Comparison of ENCODE assay signal across 9 cellular contexts in genomic region chr1:36305915-36306209, GRCh38. TPM values are rescaled to one million over a fixed set of nuclear protein-coding genes. Genes with fewer than 3 reads are reported as not detected.
DNase-seq lines count a peak whose midpoint lies in the region; ATAC-seq and TF ChIP-seq lines count a peak whose summit lies in the region.
"Had no signal": no experiment of that assay in that cellular context is flagged by ENCODE, and none has a peak within 500 bp of the region (broad histone marks: within the 10 kb centered on the region; RNA-seq: fewer than 3 reads in every experiment).

No MANE protein-coding gene starts in this region.

- H3K9me3 ChIP-seq in RWPE2 (ENCODE audit: severe bottlenecking) (no peaks in the 10 kb centered on the region), esophagus muscularis mucosa (no peaks in the 10 kb centered on the region)

- intact Hi-C loops in esophagus muscularis mucosa (cut with DNase I) = no loop called here
- intact Hi-C loops in posterior vena cava (cut with DNase I) = loop anchor here in 1 of 2 donors (5.0 kb wide), 1 partner anchor 61 kb away; no protein-coding TSS in a partner anchor

- DNase-seq in GM12864 (ENCODE audit: low read depth) (no peak), RWPE2 (ENCODE audit: low spot score) (no peak), esophagus muscularis mucosa (ENCODE audit: extremely low spot score) (no peak), renal cortical epithelial cell (ENCODE audit: low read depth) (peak; percentile 64), SKM-1 treated with dmso at 0.1 percent for 144 hours (lab: John Stamatoyannopoulos, UW; ENCODE audit: unreplicated experiment) (no peak), SHP77 treated with DMSO at 0.1 percent for 48 hours (lab: John Stamatoyannopoulos, UW) (no peak), posterior vena cava (ENCODE audit: low spot score) (no peak)
- no peak for DNase-seq in stimulated activated CD4-positive, alpha-beta T cell treated with anti-CD3 and anti-CD28 coated beads, Interleukin-4, amount 100 ng/mL, for 1 hour
- DNase-seq: hippocampal formation had no signal

- 61% methylated on average over 4 of the region's 7 CpGs for WGBS in esophagus muscularis mucosa

- peak overlapping the region; percentile 66 for H3K4me3 ChIP-seq in GM12864 (ENCODE audit: low read depth, low read length)
- peak overlapping the region; percentile 58 for H3K4me3 ChIP-seq in RWPE2 (ENCODE audit: severe bottlenecking)
- peak overlapping the region; percentile 63 to 86 (median 69) for H3K4me3 ChIP-seq in esophagus muscularis mucosa

- ATAC-seq in RWPE2 (ENCODE audit: low read depth) = peak; percentile 14

- peak overlapping the region; percentile 87 for H3K27ac ChIP-seq in RWPE2 (ENCODE audit: poor library complexity, severe bottlenecking)
- H3K27ac ChIP-seq in esophagus muscularis mucosa (replicated peaks in 1 of 4) = peak overlapping the region; percentile 65 to 85 (median 78)

- TF ChIP-seq EP300 in esophagus muscularis mucosa (IDR thresholded peaks at IDR 0.05) = no peak

- H3K4me1 ChIP-seq in RWPE2 (ENCODE audit: insufficient read depth, poor library complexity, severe bottlenecking) = peaks cover 10% of the 10 kb centered on the region
- peaks cover 14 to 28% (median 21%) of the 10 kb centered on the region in 4 donors for H3K4me1 ChIP-seq in esophagus muscularis mucosa

- no peaks in the 10 kb centered on the region for H3K27me3 ChIP-seq in RWPE2 (ENCODE audit: insufficient read depth, poor library complexity, severe bottlenecking)
- no peaks in the 10 kb centered on the region for H3K27me3 ChIP-seq in esophagus muscularis mucosa

- TF ChIP-seq CTCF in GM12864 (IDR thresholded peaks at IDR 0.05; ENCODE audit: low read depth, low read length, missing control alignments) (no peak), RWPE2 (IDR thresholded peaks at IDR 0.05; ENCODE audit: poor library complexity, severe bottlenecking) (no peak), esophagus muscularis mucosa (IDR thresholded peaks at IDR 0.05) (no peak)

- peaks cover 63% of the 10 kb centered on the region for H3K36me3 ChIP-seq in RWPE2 (ENCODE audit: low read depth)
- H3K36me3 ChIP-seq in esophagus muscularis mucosa = peaks cover 33 to 40% (median 38%) of the 10 kb centered on the region in 4 donors

- TF ChIP-seq POLR2A in esophagus muscularis mucosa (IDR thresholded peaks at IDR 0.05; ENCODE audit: low read depth) = no peak

RNA-seq across cellular contexts. Expression of gene SH3D21, which starts 0.3 kb away (rescaled TPM):
- total RNA-seq in esophagus muscularis mucosa (1 to 10 TPM in 2 of 4 donors, under 1 TPM in 2; 0.26 to 2.0 (median 1.1) TPM), renal cortical epithelial cell (2.8 and 6.4 TPM in 2 replicates), posterior vena cava (1 to 10 TPM; 1.6 to 2.8 TPM)

RNA-seq across cellular contexts. Expression of gene EVA1B, which starts 17.6 kb away (rescaled TPM):
- total RNA-seq in esophagus muscularis mucosa (100 to 1,000 TPM in 2 of 4 donors, 10 to 100 TPM in 2; 45.1 to 129 (median 79.5) TPM), renal cortical epithelial cell (56.6 and 104 TPM in 2 replicates), posterior vena cava (10 to 100 TPM; 38.0 to 39.5 TPM)
